1 cellular context compared by ENCODE assay signal in genomic region chr1:40979241-40980067, GRCh38.
TF ChIP-seq lines count a peak whose summit lies in the region.

TSS of gene CTPS1 (plus strand) at chr1:40979696. CDS start at chr1:40983291, 3,595 bp downstream.

TF ChIP-seq in HEK293, 187 proteins besides CTCF, POLR2A, EP300 and RAD21 (continued from another document):
- TF ChIP-seq ZNF362 (tag by site-specific recombination; IDR thresholded peaks at IDR 0.05) (no peak), ZNF624 (tag by site-specific recombination; IDR thresholded peaks at IDR 0.05) (no peak), ZNF558 (tag by site-specific recombination; IDR thresholded peaks at IDR 0.05) (no peak), ZNF747 (tag by site-specific recombination; IDR thresholded peaks at IDR 0.05) (no peak), ZNF544 (tag by site-specific recombination; IDR thresholded peaks at IDR 0.05) (no peak), BCL6B (tag by site-specific recombination; IDR thresholded peaks at IDR 0.05) (no peak), ATF2 (tag by site-specific recombination; IDR thresholded peaks at IDR 0.05; ENCODE audit: low read depth) (no peak), HOXD13 (CRISPR knock-in tag; IDR thresholded peaks at IDR 0.05; ENCODE audit: borderline replicate concordance) (no peak), ZNF280C (tag by site-specific recombination; IDR thresholded peaks at IDR 0.05) (no peak), ZNF239 (tag by site-specific recombination; IDR thresholded peaks at IDR 0.05) (no peak), ZNF518A (tag by site-specific recombination; conservative IDR thresholded peaks at IDR 0.05; ENCODE audit: low read depth) (no peak), GLI2 (tag by site-specific recombination; IDR thresholded peaks at IDR 0.05; ENCODE audit: borderline replicate concordance, low read depth) (no peak), ZNF16 (tag by site-specific recombination; IDR thresholded peaks at IDR 0.05; ENCODE audit: low read depth) (no peak), ZBTB7A (tag by site-specific recombination; IDR thresholded peaks at IDR 0.05; ENCODE audit: low read depth) (peak; percentile 10; the same call in 1 of the 2 replicates), ZNF48 (tag by site-specific recombination; IDR thresholded peaks at IDR 0.05) (no peak), SCRT1 (tag by site-specific recombination; IDR thresholded peaks at IDR 0.05; ENCODE audit: borderline replicate concordance) (no peak), MZF1 (tag by site-specific recombination; IDR thresholded peaks at IDR 0.05; ENCODE audit: borderline replicate concordance) (no peak), ZNF398 (tag by site-specific recombination; IDR thresholded peaks at IDR 0.05) (peak; percentile 18; the same call in 1 of the 2 replicates), ZNF211 (tag by site-specific recombination; IDR thresholded peaks at IDR 0.05; ENCODE audit: low read depth) (no peak), ZNF184 (tag by site-specific recombination; IDR thresholded peaks at IDR 0.05) (no peak), ZNF600 (tag by site-specific recombination; IDR thresholded peaks at IDR 0.05) (peak; percentile 97), ZBTB48 (tag by site-specific recombination; IDR thresholded peaks at IDR 0.05) (no peak), ZNF510 (tag by site-specific recombination; IDR thresholded peaks at IDR 0.05; ENCODE audit: insufficient replicate concordance) (no peak), ZNF76 (tag by site-specific recombination; IDR thresholded peaks at IDR 0.05; ENCODE audit: borderline replicate concordance, low read depth) (no peak), GLIS2 (tag by site-specific recombination; IDR thresholded peaks at IDR 0.05) (peak; percentile 82), ZNF202 (tag by site-specific recombination; IDR thresholded peaks at IDR 0.05; ENCODE audit: borderline replicate concordance) (no peak)
